ENCODE assay signal across 39 cellular contexts in the genomic region with DNA sequence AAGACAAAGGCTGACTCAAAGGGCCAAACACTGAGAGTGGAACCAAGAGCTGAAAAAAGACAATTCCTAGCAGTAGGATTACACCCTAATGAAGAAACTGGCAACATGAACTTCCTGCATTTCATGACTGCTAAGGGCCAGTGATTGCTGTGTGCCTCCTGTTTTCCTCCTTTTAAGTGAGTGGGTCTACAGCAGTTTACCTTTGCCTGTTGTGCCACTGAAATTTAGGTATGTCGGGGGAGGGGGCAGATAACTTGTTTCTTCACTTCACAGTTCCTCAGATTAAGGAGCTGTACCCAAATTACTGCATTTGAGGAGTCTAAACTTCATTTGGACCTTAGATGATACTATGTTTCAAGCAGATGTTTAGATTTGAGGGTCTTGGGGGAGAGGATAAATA.
"Had no signal": no experiment of that assay in that cellular context is flagged by ENCODE, and none has a peak within 500 bp of the region (broad histone marks: within the 10 kb centered on the region; RNA-seq: fewer than 3 reads in every experiment).

No MANE protein-coding gene starts in this region.

- H3K9me3 ChIP-seq: ascending aorta had no signal

- H3K27me3 Mint-ChIP-seq: activated CD4-positive, alpha-beta memory T cell treated with anti-CD3 and anti-CD28 coated beads, Interleukin-2, amount 10 ng/mL, durations not matched to agents 7 days and 5 days; activated CD8-positive, alpha-beta memory T cell treated with anti-CD3 and anti-CD28 coated beads, Interleukin-2, amount 10 ng/mL, durations not matched to agents 7 days and 5 days; activated naive CD4-positive, alpha-beta T cell treated with anti-CD3 and anti-CD28 coated beads, Interleukin-2, amount 10 ng/mL, durations not matched to agents 7 days and 5 days; activated naive CD4-positive, alpha-beta T cell treated with anti-CD3 and anti-CD28 coated beads, Interleukin-2, amount 50 U/mL, for 24 hours; activated naive CD8-positive, alpha-beta T cell treated with anti-CD3 and anti-CD28 coated beads, Interleukin-2, amount 50 U/mL, for 24 hours; activated T-cell treated with anti-CD3 and anti-CD28 coated beads, Interleukin-2, amount 50 U/mL, for 24 hours; brain had no signal

- DNase-seq: activated CD4-positive, alpha-beta memory T cell treated with anti-CD3 and anti-CD28 coated beads, Interleukin-2, amount 10 ng/mL, durations not matched to agents 7 days and 5 days; activated CD4-positive, alpha-beta T cell treated with anti-CD3 and anti-CD28 coated beads for 1 hour; activated CD4-positive, alpha-beta T cell treated with anti-CD3 and anti-CD28 coated beads for 36 hours; activated CD4-positive, alpha-beta T cell treated with anti-CD3 and anti-CD28 coated beads for 48 hours; activated CD4-positive, alpha-beta T cell treated with anti-CD3 and anti-CD28 coated beads, Interleukin-2, amount 10 ng/mL, durations not matched to agents 7 days and 5 days; activated CD4-positive, alpha-beta T cell treated with anti-CD3 and anti-CD28 coated beads, Interleukin-2, amount 50 U/mL, for 48 hours; activated CD4-positive, CD25-positive, alpha-beta regulatory T cell; activated CD8-positive, alpha-beta memory T cell treated with anti-CD3 and anti-CD28 coated beads for 24 hours; activated CD8-positive, alpha-beta memory T cell treated with anti-CD3 and anti-CD28 coated beads, Interleukin-2, amount 10 ng/mL, durations not matched to agents 7 days and 5 days; activated CD8-positive, alpha-beta memory T cell treated with anti-CD3 and anti-CD28 coated beads, Interleukin-2, amount 50 U/mL, for 48 hours; activated CD8-positive, alpha-beta T cell treated with anti-CD3 and anti-CD28 coated beads, Interleukin-2, amount 10 ng/mL, durations not matched to agents 7 days and 5 days; activated effector memory CD4-positive, alpha-beta T cell treated with Interleukin-2 at 50 U/mL for 16 hours; activated gamma-delta T cell; activated naive CD4-positive, alpha-beta T cell treated with anti-CD3 and anti-CD28 coated beads, Interleukin-2, amount 10 ng/mL, durations not matched to agents 7 days and 5 days; activated naive CD4-positive, alpha-beta T cell treated with Interleukin-2 at 50 U/mL for 16 hours; activated naive CD8-positive, alpha-beta T cell treated with anti-CD3 and anti-CD28 coated beads, Interleukin-2, amount 10 ng/mL, durations not matched to agents 7 days and 5 days; activated naive CD8-positive, alpha-beta T cell treated with anti-CD3 and anti-CD28 coated beads, Interleukin-2, amount 50 U/mL, for 24 hours; activated T-cell treated with anti-CD3 and anti-CD28 coated beads, Interleukin-2, amount 50 U/mL, for 24 hours; activated T-cell treated with anti-CD3 and anti-CD28 coated beads, Interleukin-2, amount 50 U/mL, for 48 hours; amygdala; anterior cingulate cortex; caudate nucleus; cerebellar nuclear complex; T-helper 1 cell; T-helper 2 cell; T-helper 9 cell had no signal

- H3K27ac Mint-ChIP-seq: activated CD4-positive, alpha-beta memory T cell treated with anti-CD3 and anti-CD28 coated beads, Interleukin-2, amount 10 ng/mL, durations not matched to agents 7 days and 5 days; activated CD4-positive, alpha-beta T cell treated with anti-CD3 and anti-CD28 coated beads for 36 hours; activated CD4-positive, alpha-beta T cell treated with anti-CD3 and anti-CD28 coated beads, Interleukin-2, amount 10 ng/mL, durations not matched to agents 7 days and 5 days; activated CD8-positive, alpha-beta memory T cell treated with anti-CD3 and anti-CD28 coated beads, Interleukin-2, amount 10 ng/mL, durations not matched to agents 7 days and 5 days; activated CD8-positive, alpha-beta T cell treated with anti-CD3 and anti-CD28 coated beads, Interleukin-2, amount 10 ng/mL, durations not matched to agents 7 days and 5 days; activated naive CD4-positive, alpha-beta T cell treated with anti-CD3 and anti-CD28 coated beads, Interleukin-2, amount 10 ng/mL, durations not matched to agents 7 days and 5 days; activated naive CD4-positive, alpha-beta T cell treated with anti-CD3 and anti-CD28 coated beads, Interleukin-2, amount 50 U/mL, for 24 hours; activated naive CD8-positive, alpha-beta T cell; activated naive CD8-positive, alpha-beta T cell treated with anti-CD3 and anti-CD28 coated beads, Interleukin-2, amount 10 ng/mL, durations not matched to agents 7 days and 5 days; activated naive CD8-positive, alpha-beta T cell treated with anti-CD3 and anti-CD28 coated beads, Interleukin-2, amount 50 U/mL, for 24 hours; activated T-cell treated with anti-CD3 and anti-CD28 coated beads, Interleukin-2, amount 50 U/mL, for 24 hours; activated T-helper 2 cell treated with anti-CD3 and anti-CD28 coated beads, Interferon-gamma antibody, Interleukin-2, Interleukin-4, amounts not matched to agents 10 μg/mL and 5 μg/mL and 100 μg/mL, durations not matched to agents 14 hours and 24 hours and 36 hours; brain; T-helper 1 cell treated with Interleukin-12 subunit alpha and Interleukin-12 subunit beta and Interleukin-4 antibody, amounts not matched to agents 30 μg/mL and 1 μg/mL, for 36 hours; T-helper 2 cell treated with Interferon-gamma antibody and Interleukin-4, amounts not matched to agents 5 μg/mL and 100 μg/mL, for 36 hours had no signal

- H3K27ac ChIP-seq: ascending aorta, cardiac muscle cell, VCaP had no signal

- H3K36me3 ChIP-seq: ascending aorta, cardiac muscle cell had no signal

- H3K27me3 ChIP-seq: ascending aorta, cardiac muscle cell had no signal

- H3K4me1 ChIP-seq: ascending aorta had no signal

- H3K36me3 Mint-ChIP-seq: activated CD8-positive, alpha-beta memory T cell treated with anti-CD3 and anti-CD28 coated beads, Interleukin-2, amount 10 ng/mL, durations not matched to agents 7 days and 5 days; activated naive CD4-positive, alpha-beta T cell treated with anti-CD3 and anti-CD28 coated beads, Interleukin-2, amount 10 ng/mL, durations not matched to agents 7 days and 5 days; activated naive CD4-positive, alpha-beta T cell treated with anti-CD3 and anti-CD28 coated beads, Interleukin-2, amount 50 U/mL, for 24 hours; activated naive CD8-positive, alpha-beta T cell; brain had no signal

- H3K4me1 Mint-ChIP-seq: activated CD4-positive, alpha-beta memory T cell treated with anti-CD3 and anti-CD28 coated beads, Interleukin-2, amount 10 ng/mL, durations not matched to agents 7 days and 5 days; activated CD4-positive, alpha-beta T cell treated with anti-CD3 and anti-CD28 coated beads for 36 hours; activated CD4-positive, alpha-beta T cell treated with anti-CD3 and anti-CD28 coated beads, Interleukin-2, amount 10 ng/mL, durations not matched to agents 7 days and 5 days; activated CD8-positive, alpha-beta memory T cell treated with anti-CD3 and anti-CD28 coated beads, Interleukin-2, amount 10 ng/mL, durations not matched to agents 7 days and 5 days; activated naive CD4-positive, alpha-beta T cell treated with anti-CD3 and anti-CD28 coated beads, Interleukin-2, amount 10 ng/mL, durations not matched to agents 7 days and 5 days; activated naive CD4-positive, alpha-beta T cell treated with anti-CD3 and anti-CD28 coated beads, Interleukin-2, amount 50 U/mL, for 24 hours; activated naive CD8-positive, alpha-beta T cell treated with anti-CD3 and anti-CD28 coated beads, Interleukin-2, amount 10 ng/mL, durations not matched to agents 7 days and 5 days; activated naive CD8-positive, alpha-beta T cell treated with anti-CD3 and anti-CD28 coated beads, Interleukin-2, amount 50 U/mL, for 24 hours; central memory CD8-positive, alpha-beta T cell had no signal

- ATAC-seq: activated CD4-positive, alpha-beta T cell treated with anti-CD3 and anti-CD28 coated beads for 36 hours; activated CD4-positive, CD25-positive, alpha-beta regulatory T cell treated with anti-CD3 and anti-CD28 coated beads, Interleukin-2, amount 50 U/mL, for 24 hours; activated CD8-positive, alpha-beta memory T cell treated with anti-CD3 and anti-CD28 coated beads, Interleukin-2, amount 10 ng/mL, durations not matched to agents 7 days and 5 days; activated CD8-positive, alpha-beta T cell treated with anti-CD3 and anti-CD28 coated beads, Interleukin-2, amount 10 ng/mL, durations not matched to agents 7 days and 5 days; activated naive CD8-positive, alpha-beta T cell treated with anti-CD3 and anti-CD28 coated beads, Interleukin-2, amount 50 U/mL, for 24 hours had no signal

- FAIRE-seq: bronchial epithelial cell, TTC549 had no signal

- H3K4me3 ChIP-seq: ascending aorta, cardiac muscle cell had no signal

- H3K9me3 Mint-ChIP-seq: activated CD4-positive, alpha-beta T cell treated with anti-CD3 and anti-CD28 coated beads, Interleukin-2, amount 10 ng/mL, durations not matched to agents 7 days and 5 days; activated T-cell treated with anti-CD3 and anti-CD28 coated beads, Interleukin-2, amount 50 U/mL, for 24 hours; activated T-helper 2 cell treated with anti-CD3 and anti-CD28 coated beads, Interferon-gamma antibody, Interleukin-2, Interleukin-4, amounts not matched to agents 10 μg/mL and 5 μg/mL and 100 μg/mL, durations not matched to agents 14 hours and 24 hours and 36 hours; T-helper 1 cell treated with Interleukin-12 subunit alpha and Interleukin-12 subunit beta and Interleukin-4 antibody, amounts not matched to agents 30 μg/mL and 1 μg/mL, for 36 hours; T-helper 2 cell treated with Interferon-gamma antibody and Interleukin-4, amounts not matched to agents 5 μg/mL and 100 μg/mL, for 36 hours had no signal

- H3K4me3 Mint-ChIP-seq: activated CD4-positive, alpha-beta memory T cell treated with anti-CD3 and anti-CD28 coated beads, Interleukin-2, amount 10 ng/mL, durations not matched to agents 7 days and 5 days; activated CD4-positive, alpha-beta T cell treated with anti-CD3 and anti-CD28 coated beads for 36 hours; activated CD4-positive, alpha-beta T cell treated with anti-CD3 and anti-CD28 coated beads, Interleukin-2, amount 10 ng/mL, durations not matched to agents 7 days and 5 days; activated CD8-positive, alpha-beta memory T cell treated with anti-CD3 and anti-CD28 coated beads, Interleukin-2, amount 10 ng/mL, durations not matched to agents 7 days and 5 days; activated CD8-positive, alpha-beta T cell treated with anti-CD3 and anti-CD28 coated beads, Interleukin-2, amount 10 ng/mL, durations not matched to agents 7 days and 5 days; activated naive CD4-positive, alpha-beta T cell treated with anti-CD3 and anti-CD28 coated beads, Interleukin-2, amount 10 ng/mL, durations not matched to agents 7 days and 5 days; activated naive CD4-positive, alpha-beta T cell treated with anti-CD3 and anti-CD28 coated beads, Interleukin-2, amount 50 U/mL, for 24 hours; activated naive CD8-positive, alpha-beta T cell; activated naive CD8-positive, alpha-beta T cell treated with anti-CD3 and anti-CD28 coated beads, Interleukin-2, amount 10 ng/mL, durations not matched to agents 7 days and 5 days; activated naive CD8-positive, alpha-beta T cell treated with anti-CD3 and anti-CD28 coated beads, Interleukin-2, amount 50 U/mL, for 24 hours; activated T-cell treated with anti-CD3 and anti-CD28 coated beads, Interleukin-2, amount 50 U/mL, for 24 hours; brain; central memory CD8-positive, alpha-beta T cell; T-helper 1 cell treated with Interleukin-12 subunit alpha and Interleukin-12 subunit beta and Interleukin-4 antibody, amounts not matched to agents 30 μg/mL and 1 μg/mL, for 36 hours; T-helper 2 cell treated with Interferon-gamma antibody and Interleukin-4, amounts not matched to agents 5 μg/mL and 100 μg/mL, for 36 hours had no signal
